ENCODE assay signal across 14 cellular contexts in the genomic region with DNA sequence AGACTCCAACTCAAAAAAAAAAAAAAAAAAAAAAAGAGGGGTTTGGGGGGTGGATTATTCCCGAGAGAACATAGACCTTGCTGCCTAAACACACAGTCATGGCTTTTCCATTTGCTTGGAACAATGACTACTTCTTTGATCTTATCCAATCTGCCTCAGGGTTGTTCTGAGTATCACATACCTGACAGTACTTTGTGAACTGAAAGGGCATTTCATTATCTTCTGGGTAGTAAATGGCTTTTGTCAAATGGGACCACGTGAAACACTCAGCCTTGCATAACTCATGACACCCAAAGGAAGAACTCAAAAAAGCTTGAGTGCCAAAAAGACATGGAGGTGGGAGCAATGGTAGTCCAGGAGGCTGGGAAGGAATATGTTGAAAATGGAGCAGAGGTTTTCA.
DNase-seq lines count a peak whose midpoint lies in the region; ATAC-seq, FAIRE-seq and TF ChIP-seq lines count a peak whose summit lies in the region.
"Had no signal": no experiment of that assay in that cellular context is flagged by ENCODE, and none has a peak within 500 bp of the region (broad histone marks: within the 10 kb centered on the region; RNA-seq: fewer than 3 reads in every experiment).

No MANE protein-coding gene starts in this region.

- no peaks in the 10 kb centered on the region for H4K20me1 ChIP-seq in mammary epithelial cell (ENCODE audit: insufficient read depth, low read length)

- H3K4me1 Mint-ChIP-seq in MCF 10A (ENCODE audit: insufficient read depth, unreplicated experiment), result no peaks in the 10 kb centered on the region

- no peak overlapping the region for H3K4me3 ChIP-seq in mammary epithelial cell (replicated peaks in 1 of 3; ENCODE audit: insufficient read depth in 1 of 3, low read depth in 2 of 3, low read length in 3 of 3)
- H3K4me3 ChIP-seq in right atrium auricular region, result no peak overlapping the region
- H3K4me3 ChIP-seq in psoas muscle, result no peak overlapping the region
- H3K4me3 ChIP-seq in H7 (ENCODE audit: insufficient read depth, low read depth, low read length), result no peak overlapping the region
- H3K4me3 ChIP-seq: BLaER1 treated with 17β-estradiol and CSF1 and Interleukin-3, amounts not matched to agents 10 nM and 100 nM had no signal

- peaks cover 38% of the 10 kb centered on the region for H3K36me3 ChIP-seq in mammary epithelial cell (ENCODE audit: insufficient read depth, low read length)
- H3K36me3 ChIP-seq in right atrium auricular region, result peaks cover 78% of the 10 kb centered on the region
- H3K36me3 ChIP-seq in psoas muscle (ENCODE audit: insufficient read depth in 1 of 2, low read depth in 1 of 2), result peaks cover 4 to 78% of the 10 kb centered on the region in 2 donors
- peaks cover 7% of the 10 kb centered on the region for H3K36me3 ChIP-seq in H7 (replicated peaks; ENCODE audit: control insufficient read depth, insufficient read depth, low read length)

- H3K4me1 ChIP-seq in mammary epithelial cell (ENCODE audit: insufficient read depth, low read length) (no peaks in the 10 kb centered on the region), right atrium auricular region (peaks cover 0 to 6% of the 10 kb centered on the region in 2 donors), psoas muscle (peaks cover 7% of the 10 kb centered on the region)

- no peak for FAIRE-seq in urothelium cell line (lab: Jason Lieb, UNC)

- H3K36me3 Mint-ChIP-seq in MCF 10A (ENCODE audit: insufficient read depth, unreplicated experiment), result peaks cover 65% of the 10 kb centered on the region

- H3K27me3 Mint-ChIP-seq in MCF 10A (ENCODE audit: insufficient read depth, unreplicated experiment), result no peaks in the 10 kb centered on the region

- intact Hi-C loops in mammary epithelial cell (cut with micrococcal nuclease) (no loop called here), MCF 10A (cut with micrococcal nuclease) (no loop called here), psoas muscle (cut with DNase I) (loop anchor here in 1 of 2 donors (5.0 kb wide), 1 partner anchor 175 kb away; no protein-coding TSS in a partner anchor)

- dilution Hi-C loops in mammary epithelial cell (cut with HindIII; ENCODE audit: low sequenced_read_pairs), result no loop called here

- H3K4me3 Mint-ChIP-seq in MCF 10A (ENCODE audit: unreplicated experiment), result no peak overlapping the region

- no peak overlapping the region for H2AFZ ChIP-seq in mammary epithelial cell (ENCODE audit: low read depth, low read length)

- POLR2A ChIA-PET in MCF 10A (lab: Yijun Ruan, JAX), result no interaction called here

- CTCF ChIA-PET in mammary epithelial cell (lab: Charles Lee; ENCODE audit: low non-redundant PET) (no interaction called here), MCF 10A (lab: Yijun Ruan, JAX) (interaction anchor here (0.7 to 1.9 kb wide), 2 partner anchors 20 to 179 kb away, joined by 3 to 6 read pairs; no protein-coding TSS in a partner anchor)

- H3K9me3 Mint-ChIP-seq in MCF 10A (ENCODE audit: unreplicated experiment), result no peaks in the 10 kb centered on the region

- in situ Hi-C loops in mammary epithelial cell (cut with MboI; ENCODE audit: low sequenced_read_pairs in 2 of 2), result no loop called here

- H3K27ac ChIP-seq in mammary epithelial cell (ENCODE audit: insufficient read depth, low read depth, low read length), result no peak overlapping the region
- H3K27ac ChIP-seq in right atrium auricular region, result peak overlapping the region; percentile 53 to 59
- H3K27ac ChIP-seq in psoas muscle, result peak overlapping the region; percentile 73
- H3K27ac ChIP-seq: BLaER1 treated with 17β-estradiol and CSF1 and Interleukin-3, amounts not matched to agents 10 nM and 100 nM had no signal

- ATAC-seq in psoas muscle (peak in 1 of 4 donors; percentile 3), HG03280 (IDR thresholded peaks at IDR 0.05; ENCODE audit: unreplicated experiment) (no peak)

- H3K79me2 ChIP-seq in mammary epithelial cell (ENCODE audit: insufficient read depth, low read length), result peaks cover 13% of the 10 kb centered on the region

- H3K9me3 ChIP-seq in mammary epithelial cell (replicated peaks; ENCODE audit: insufficient read depth, low read length) (no peaks in the 10 kb centered on the region), right atrium auricular region (no peaks in the 10 kb centered on the region), psoas muscle (no peaks in the 10 kb centered on the region)
- H3K9me3 ChIP-seq: BLaER1 treated with 17β-estradiol and CSF1 and Interleukin-3, amounts not matched to agents 10 nM and 100 nM had no signal

- H3K27ac Mint-ChIP-seq in MCF 10A (ENCODE audit: low read depth, unreplicated experiment), result no peak overlapping the region

- no peak for TF ChIP-seq CTCF in mammary epithelial cell (conservative IDR thresholded peaks at IDR 0.05 in 1 of 2, IDR thresholded peaks at IDR 0.05 in 1 of 2; ENCODE audit: extremely low read depth in 1 of 2, insufficient read depth in 1 of 2, low read depth in 1 of 2, low read length in 2 of 2)
- TF ChIP-seq CTCF in MCF 10A (IDR thresholded peaks at IDR 0.05; ENCODE audit: unreplicated experiment), result no peak
- TF ChIP-seq CTCF in right atrium auricular region (IDR thresholded peaks at IDR 0.05), result no peak
- no peak for TF ChIP-seq CTCF in psoas muscle (IDR thresholded peaks at IDR 0.05)

- WGBS in mammary epithelial cell (ENCODE audit: low coverage, missing lambda C conversion rate), result 0% methylated on average over 1 of the region's 2 CpGs
- 69 to 93% (median 82%) methylated on average over 2 of the region's 2 CpGs for WGBS in psoas muscle, 3 donors

- BruUV-seq in mammary epithelial cell (replicated peaks; lab: Mats Ljungman, UMichigan), result no TSS peak
- BruUV-seq in MCF 10A (replicated peaks; lab: Mats Ljungman, UMichigan), result no TSS peak

- no peaks in the 10 kb centered on the region for H3K27me3 ChIP-seq in mammary epithelial cell (ENCODE audit: insufficient read depth, low read length)
- H3K27me3 ChIP-seq in right atrium auricular region, result no peaks in the 10 kb centered on the region
- no peaks in the 10 kb centered on the region for H3K27me3 ChIP-seq in psoas muscle (ENCODE audit: insufficient read depth in 3 of 3, low read length in 2 of 3)
- H3K27me3 ChIP-seq in H7 (ENCODE audit: control insufficient read depth, insufficient read depth, low read length), result no peaks in the 10 kb centered on the region
- H3K27me3 ChIP-seq: BLaER1 treated with 17β-estradiol and CSF1 and Interleukin-3, amounts not matched to agents 10 nM and 100 nM had no signal

- peak; percentile 40 for DNase-seq in mammary epithelial cell
- DNase-seq in MCF 10A (ENCODE audit: unreplicated experiment), result no peak
- DNase-seq in ELF-1 (ENCODE audit: low read depth, low spot score), result peak; percentile 56
- no peak for DNase-seq in right atrium auricular region (ENCODE audit: low spot score)
- no peak for DNase-seq in psoas muscle
- DNase-seq in H7, result no peak
- DNase-seq in urothelium cell line (ENCODE audit: low spot score), result no peak
- DNase-seq: DMS153, NCI-H1092, NCI-H1694 treated with DMSO at 0.1 percent for 48 hours, NCI-H2171, NCI-H82 had no signal

- H3K4me2 ChIP-seq in mammary epithelial cell (ENCODE audit: insufficient read depth, low read depth, low read length), result no peak overlapping the region
- H3K4me2 ChIP-seq: BLaER1 treated with 17β-estradiol and CSF1 and Interleukin-3, amounts not matched to agents 10 nM and 100 nM had no signal

- no peak overlapping the region for H3K9ac ChIP-seq in mammary epithelial cell (ENCODE audit: insufficient read depth, low read length)
- H3K9ac ChIP-seq: BLaER1 treated with 17β-estradiol and CSF1 and Interleukin-3, amounts not matched to agents 10 nM and 100 nM had no signal

Comparison
In these comparisons a context has a peak if more than half of its experiments do, and no peak if none do; other contexts are left out.
1. DNase-seq: peak in mammary epithelial cell (single experiment) and ELF-1 (single experiment); none in MCF 10A (single experiment), right atrium auricular region (single experiment), psoas muscle (0 of 2), H7 (single experiment) and urothelium cell line (single experiment).